25 cellular contexts compared by ENCODE assay signal in genomic region chr10:11449761-11450160, GRCh38.
"Had no signal": no experiment of that assay in that cellular context is flagged by ENCODE, and none has a peak within 500 bp of the region (broad histone marks: within the 10 kb centered on the region; RNA-seq: fewer than 3 reads in every experiment).

No MANE protein-coding gene starts in this region.

- H3K9me3 Mint-ChIP-seq: dendritic cell treated with granulocyte-macrophage colony-stimulating factor and Interleukin-4, amounts not matched to agents 40 ng/mL and 50 ng/mL, for 4 days; effector memory CD8-positive, alpha-beta T cell; natural killer cell treated with Interleukin-12 subunit alpha and Interleukin-12 subunit beta and Interleukin-15 and Interleukin-18, amount 100 ng/mL, for 72 hours had no signal

- ATAC-seq: effector memory CD8-positive, alpha-beta T cell; gastrocnemius medialis; left colon; left ventricle myocardium superior; natural killer cell treated with Interleukin-12 subunit alpha and Interleukin-12 subunit beta and Interleukin-15 and Interleukin-18, amount 100 ng/mL, for 72 hours; sciatic nerve had no signal

- H3K36me3 Mint-ChIP-seq: natural killer cell treated with Interleukin-12 subunit alpha and Interleukin-12 subunit beta and Interleukin-15 and Interleukin-18, amount 100 ng/mL, for 72 hours had no signal

- H3K9ac ChIP-seq: parathyroid adenoma had no signal

- H3K36me3 ChIP-seq: esophagus muscularis mucosa, gastrocnemius medialis, prostate gland, spleen, stomach, thoracic aorta, transverse colon had no signal

- H3K9me3 ChIP-seq: esophagus muscularis mucosa, gastrocnemius medialis, prostate gland, spleen, stomach, thoracic aorta, transverse colon had no signal

- DNase-seq: effector memory CD8-positive, alpha-beta T cell; gastrocnemius medialis; glutamatergic neuron; left colon; left ventricle myocardium superior; mesenchymal stem cell; midbrain; occipital lobe; spleen; stimulated activated CD4-positive, alpha-beta T cell treated with anti-CD3 and anti-CD28 coated beads, Interleukin-15, amount 100 ng/mL, for 24 hours; stimulated activated CD4-positive, alpha-beta T cell treated with anti-CD3 and anti-CD28 coated beads, Interleukin-4, amount 100 ng/mL, for 4 hours; stimulated activated naive CD4-positive, alpha-beta T cell; stomach; substantia nigra; transverse colon had no signal

- H3K4me3 ChIP-seq: esophagus muscularis mucosa, gastrocnemius medialis, lung, prostate gland, spleen, stomach, thoracic aorta, transverse colon had no signal

- H3K79me2 ChIP-seq: parathyroid adenoma had no signal

- H2AFZ ChIP-seq: parathyroid adenoma had no signal

- H3K27ac Mint-ChIP-seq: dendritic cell treated with granulocyte-macrophage colony-stimulating factor and Interleukin-4, amounts not matched to agents 40 ng/mL and 50 ng/mL, for 4 days; natural killer cell treated with Interleukin-12 subunit alpha and Interleukin-12 subunit beta and Interleukin-15 and Interleukin-18, amount 100 ng/mL, for 72 hours had no signal

- H3K27ac ChIP-seq: epithelial cell of prostate, esophagus muscularis mucosa, gastrocnemius medialis, parathyroid adenoma, prostate gland, spleen, stomach, thoracic aorta, transverse colon had no signal

- FAIRE-seq: colon had no signal

- H3K4me1 ChIP-seq: esophagus muscularis mucosa, gastrocnemius medialis, parathyroid adenoma, prostate gland, transverse colon had no signal

- H3K4me3 Mint-ChIP-seq: dendritic cell treated with granulocyte-macrophage colony-stimulating factor and Interleukin-4, amounts not matched to agents 40 ng/mL and 50 ng/mL, for 4 days; effector memory CD8-positive, alpha-beta T cell; natural killer cell treated with Interleukin-12 subunit alpha and Interleukin-12 subunit beta and Interleukin-15 and Interleukin-18, amount 100 ng/mL, for 72 hours had no signal
